Comparison of ENCODE assay signal across 20 cellular contexts in genomic region chr2:108403494-108403893, GRCh38. TPM values are rescaled to one million over a fixed set of nuclear protein-coding genes. Genes with fewer than 3 reads are reported as not detected.
A peak's percentile ranks its signal among the peaks of the same experiment; 100 is the strongest.
DNase-seq lines count a peak whose midpoint lies in the region; TF ChIP-seq lines count a peak whose summit lies in the region.
"Had no signal": no experiment of that assay in that cellular context is flagged by ENCODE, and none has a peak within 500 bp of the region (broad histone marks: within the 10 kb centered on the region; RNA-seq: fewer than 3 reads in every experiment).

No MANE protein-coding gene starts in this region.

- no peak overlapping the region for H3K27ac Mint-ChIP-seq in immature natural killer cell
- H3K27ac Mint-ChIP-seq: activated CD4-positive, alpha-beta T cell treated with anti-CD3 and anti-CD28 coated beads, Interleukin-2, amount 10 ng/mL, durations not matched to agents 24 days and 14 days; T-cell had no signal

- peaks cover 0 to 3% (median 0%) of the 10 kb centered on the region in 3 donors for H3K36me3 Mint-ChIP-seq in immature natural killer cell

- TF ChIP-seq CTCF in tibial nerve (IDR thresholded peaks at IDR 0.05), result no peak

- H3K27me3 Mint-ChIP-seq in immature natural killer cell (ENCODE audit: low read depth in 3 of 3), result peaks cover 1 to 6% (median 4%) of the 10 kb centered on the region in 3 donors

- no peak overlapping the region for H3K9ac ChIP-seq in adipocyte (ENCODE audit: low read length)

- H3K27me3 ChIP-seq in adipocyte (replicated peaks; ENCODE audit: control insufficient read depth, insufficient read depth, low read length), result peaks cover 9% of the 10 kb centered on the region
- no peaks in the 10 kb centered on the region for H3K27me3 ChIP-seq in tibial nerve
- H3K27me3 ChIP-seq: thyroid gland had no signal

- no peak overlapping the region for H3K27ac ChIP-seq in tibial nerve
- H3K27ac ChIP-seq: 22Rv1, epithelial cell of prostate, thyroid gland had no signal

- TF ChIP-seq POLR2A in tibial nerve (IDR thresholded peaks at IDR 0.05), result no peak

- peaks cover 6 to 29% (median 14%) of the 10 kb centered on the region in 6 donors for H3K9me3 Mint-ChIP-seq in immature natural killer cell

- no peaks in the 10 kb centered on the region for H3K36me3 ChIP-seq in adipocyte (ENCODE audit: control insufficient read depth, insufficient read depth, low read length, severe bottlenecking)
- H3K36me3 ChIP-seq in tibial nerve, result no peaks in the 10 kb centered on the region
- H3K36me3 ChIP-seq: thyroid gland had no signal

- no peak overlapping the region for H3K4me3 ChIP-seq in adipocyte (ENCODE audit: low read length)
- H3K4me3 ChIP-seq in tibial nerve, result no peak overlapping the region
- H3K4me3 ChIP-seq: thyroid gland had no signal

- no peaks in the 10 kb centered on the region for H3K4me1 Mint-ChIP-seq in immature natural killer cell
- H3K4me1 Mint-ChIP-seq: activated CD4-positive, alpha-beta T cell treated with anti-CD3 and anti-CD28 coated beads, Interleukin-2, amount 10 ng/mL, durations not matched to agents 24 days and 14 days; naive B cell; T-cell had no signal

- H3K9me3 ChIP-seq in adipocyte (ENCODE audit: control insufficient read depth, low read length), result peaks cover 39% of the 10 kb centered on the region
- peaks cover 0 to 39% (median 5%) of the 10 kb centered on the region in 4 donors for H3K9me3 ChIP-seq in tibial nerve
- H3K9me3 ChIP-seq: thyroid gland had no signal

- peak in 1 of 2 donors; percentile 19 for TF ChIP-seq EP300 in tibial nerve (IDR thresholded peaks at IDR 0.05)

- no peak overlapping the region for H3K4me3 Mint-ChIP-seq in immature natural killer cell
- H3K4me3 Mint-ChIP-seq: activated CD4-positive, alpha-beta T cell treated with anti-CD3 and anti-CD28 coated beads, Interleukin-2, amount 10 ng/mL, durations not matched to agents 24 days and 14 days; T-cell had no signal

- peaks cover 7% of the 10 kb centered on the region for H3K4me1 ChIP-seq in adipocyte (ENCODE audit: control insufficient read depth, insufficient read depth, low read length)
- H3K4me1 ChIP-seq in tibial nerve, result no peaks in the 10 kb centered on the region
- H3K4me1 ChIP-seq: thyroid gland had no signal

- DNase-seq in DMS53 (lab: John Stamatoyannopoulos, UW) (peak; percentile 10), DMS53 treated with DMSO at 0.1 percent for 48 hours (lab: John Stamatoyannopoulos, UW; ENCODE audit: unreplicated experiment) (no peak), adipocyte (ENCODE audit: low read depth) (peak; percentile 28), hepatic stellate cell (ENCODE audit: low spot score) (peak; percentile 20), tibial nerve (ENCODE audit: low spot score in 2 of 2) (peak; percentile 13 to 16), NCI-H2107 treated with DMSO at 0.1 percent for 48 hours (lab: John Stamatoyannopoulos, UW; ENCODE audit: unreplicated experiment) (no peak), immature natural killer cell (no peak), NCI-H82 treated with DMSO at 0.1 percent for 48 hours (lab: John Stamatoyannopoulos, UW; ENCODE audit: unreplicated experiment) (no peak)
- DNase-seq: activated CD4-positive, alpha-beta T cell treated with anti-CD3 and anti-CD28 coated beads, Interleukin-2, amount 10 ng/mL, durations not matched to agents 24 days and 14 days; caudate nucleus; DMS153; GOT3; naive B cell; NCI-H2081 treated with DMSO at 0.1 percent for 48 hours; small intestine; T-cell; thyroid gland had no signal

- 20 to 22% methylated on average over 7 of the region's 7 CpGs for WGBS in tibial nerve, 2 donors

RNA-seq across cellular contexts. Expression of gene SULT1C4, which starts 25.7 kb away (rescaled TPM):
- total RNA-seq in tibial nerve, result 1 to 10 TPM; 1.7 to 5.7 (median 3.1) TPM
- not detected for polyA plus RNA-seq in immature natural killer cell
- total RNA-seq: activated CD4-positive, alpha-beta T cell treated with anti-CD3 and anti-CD28 coated beads, Interleukin-2, amount 10 ng/mL, durations not matched to agents 24 days and 14 days; T-cell had no signal
- polyA plus RNA-seq: keratinocyte had no signal

RNA-seq across cellular contexts. Expression of gene GCC2, which starts 45.5 kb away (rescaled TPM):
- total RNA-seq in tibial nerve, result 10 to 100 TPM; 36.6 to 57.7 (median 43.0) TPM
- 10 to 100 TPM in 2 of 3 donors, 1 to 10 TPM in 1; 9.7 to 65.9 (median 21.6) TPM for polyA plus RNA-seq in immature natural killer cell

Comparison
In these comparisons a context has a peak if more than half of its experiments do, and no peak if none do; other contexts are left out.
1. DNase-seq: peak in DMS53 (single experiment), adipocyte (single experiment), hepatic stellate cell (single experiment) and tibial nerve (2 of 2); none in DMS53 treated with DMSO at 0.1 percent for 48 hours (single experiment), NCI-H2107 treated with DMSO at 0.1 percent for 48 hours (single experiment), immature natural killer cell (0 of 3) and NCI-H82 treated with DMSO at 0.1 percent for 48 hours (single experiment).